In the genomic region with DNA sequence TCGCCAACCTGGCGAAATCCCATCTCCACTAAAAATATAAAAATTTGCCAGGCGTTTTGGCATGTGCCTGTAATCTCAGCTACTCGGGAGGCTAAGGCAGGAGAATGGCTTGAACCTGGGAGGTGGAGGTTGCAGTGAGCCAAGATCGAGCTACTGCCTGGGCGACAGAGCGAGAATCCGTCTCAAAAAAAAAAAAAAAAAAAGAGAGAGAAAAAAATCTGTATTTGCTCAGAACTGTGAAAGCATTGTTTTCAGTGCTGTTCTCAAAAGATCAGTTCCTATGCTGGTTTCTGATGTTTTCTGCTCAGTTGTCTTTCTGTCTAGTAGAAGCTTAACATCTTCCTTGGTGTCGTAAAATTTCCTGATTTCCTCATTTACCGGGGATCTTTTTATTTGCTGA, we compare ENCODE assay signal across 6 cellular contexts. TPM values are rescaled to one million over a fixed set of nuclear protein-coding genes. Genes with fewer than 3 reads are reported as not detected.
DNase-seq lines count a peak whose midpoint lies in the region; TF ChIP-seq lines count a peak whose summit lies in the region.

No MANE protein-coding gene starts in this region.

- no peaks in the 10 kb centered on the region for H3K9me3 ChIP-seq in MM.1S (replicated peaks; ENCODE audit: insufficient read depth, low read length)
- H3K9me3 ChIP-seq in uterus = no peaks in the 10 kb centered on the region

- H2AFZ ChIP-seq in MM.1S (ENCODE audit: low read length) = no peak overlapping the region

- TF ChIP-seq CTCF in AG10803 (conservative IDR thresholded peaks at IDR 0.05; ENCODE audit: low read length) (no peak), MM.1S (IDR thresholded peaks at IDR 0.05; ENCODE audit: low read length) (no peak), fibroblast of the aortic adventitia (IDR thresholded peaks at IDR 0.05; ENCODE audit: insufficient read depth, low read length) (no peak), uterus (IDR thresholded peaks at IDR 0.05) (no peak)

- peaks cover 20% of the 10 kb centered on the region; the same call in 1 of the 2 replicates for H3K4me1 ChIP-seq in MM.1S (ENCODE audit: low read length)
- H3K4me1 ChIP-seq in uterus = peaks cover 13 to 46% of the 10 kb centered on the region in 2 donors

- peak overlapping the region; percentile 92 for H3K9ac ChIP-seq in MM.1S (ENCODE audit: low read length)

- H4K20me1 ChIP-seq in MM.1S (ENCODE audit: insufficient read depth, low read length) = peaks cover 50% of the 10 kb centered on the region

- peaks cover 95% of the 10 kb centered on the region for H3K79me2 ChIP-seq in MM.1S (ENCODE audit: low read length)

- peaks cover 13% of the 10 kb centered on the region; the same call in 1 of the 2 replicates for H3K36me3 ChIP-seq in MM.1S (replicated peaks; ENCODE audit: insufficient read depth, low read length)
- H3K36me3 ChIP-seq in uterus = no peaks in the 10 kb centered on the region

- H3K4me3 ChIP-seq in AG10803 (ENCODE audit: low read length) = peak overlapping the region; percentile 52
- H3K4me3 ChIP-seq in MM.1S (ENCODE audit: low read length) = peak overlapping the region; percentile 89
- H3K4me3 ChIP-seq in fibroblast of the aortic adventitia (ENCODE audit: low read depth, low read length) = peak overlapping the region; percentile 69
- no peak overlapping the region for H3K4me3 ChIP-seq in uterus

- no peak for TF ChIP-seq POLR2A in uterus (IDR thresholded peaks at IDR 0.05)

- peak overlapping the region; percentile 80 for H3K4me2 ChIP-seq in MM.1S (ENCODE audit: low read depth, low read length)

- H3K27ac ChIP-seq in MM.1S (ENCODE audit: low read length) = peak overlapping the region; percentile 83; the same call in 1 of the 2 replicates
- H3K27ac ChIP-seq in uterus = peak overlapping the region in 1 of 2 donors; percentile 53

- H3K27me3 ChIP-seq in MM.1S (replicated peaks; ENCODE audit: insufficient read depth, low read length) (no peaks in the 10 kb centered on the region), uterus (no peaks in the 10 kb centered on the region)

- intact Hi-C loops in uterus (cut with DNase I; ENCODE audit: low total_unique reads) = loop anchor here (5.0 kb wide), 1 partner anchor 33 kb away; no protein-coding TSS in a partner anchor

- no peak for DNase-seq in AG10803 (ENCODE audit: low read depth)
- no peak for DNase-seq in MM.1S
- DNase-seq in fibroblast of the aortic adventitia (ENCODE audit: low read depth) = no peak
- DNase-seq in epidermal melanocyte (ENCODE audit: insufficient read length, low spot score) = no peak
- no peak for DNase-seq in nucleus accumbens (lab: John Stamatoyannopoulos, UW)
- no peak for DNase-seq in uterus

- peaks cover 27% of the 10 kb centered on the region for H3F3A ChIP-seq in MM.1S (ENCODE audit: insufficient read depth, low read length)

- no peaks in the 10 kb centered on the region for H3K9me2 ChIP-seq in MM.1S (replicated peaks; ENCODE audit: insufficient read depth, low read length)

RNA-seq across cellular contexts. Expression of gene SF3A2, which starts 2.5 kb away (rescaled TPM):
- total RNA-seq in fibroblast of the aortic adventitia (ENCODE audit: low replicate concordance) (11.9 and 29.6 TPM in 2 replicates), uterus (100 to 1,000 TPM in 1 of 4 donors, 10 to 100 TPM in 3; 33.2 to 107 (median 50.6) TPM)

RNA-seq across cellular contexts. Expression of gene PLEKHJ1, which starts 3.0 kb away (rescaled TPM):
- 30.9 and 33.4 TPM in 2 replicates for total RNA-seq in fibroblast of the aortic adventitia (ENCODE audit: low replicate concordance)
- total RNA-seq in uterus = 10 to 100 TPM in 3 of 4 donors, 1 to 10 TPM in 1; 5.9 to 56.7 (median 30.1) TPM

RNA-seq across cellular contexts. Expression of gene AMH, which starts 9.9 kb away (rescaled TPM):
- total RNA-seq in fibroblast of the aortic adventitia (ENCODE audit: low replicate concordance) = 0.81 and 1.8 TPM in 2 replicates
- total RNA-seq in uterus = 1 to 10 TPM in 1 of 4 donors, under 1 TPM in 1, not detected in 2; 0.35 to 3.5 TPM

RNA-seq across cellular contexts. Expression of gene JSRP1, which starts 17.0 kb away (rescaled TPM):
- total RNA-seq in fibroblast of the aortic adventitia (ENCODE audit: low replicate concordance) = 0.27 and 0.74 TPM in 2 replicates
- not detected for total RNA-seq in uterus

RNA-seq across cellular contexts. Expression of gene PEAK3, which starts 42.8 kb away (rescaled TPM):
- total RNA-seq in fibroblast of the aortic adventitia (ENCODE audit: low replicate concordance) = not detected in 2 replicates
- total RNA-seq in uterus = under 1 TPM in 2 of 4 donors, not detected in 2; 0.26 to 0.40 TPM

Comparison
In these comparisons a context has a peak if more than half of its experiments do, and no peak if none do; other contexts are left out.
1. H3K4me3 ChIP-seq: peak in AG10803 (single experiment), MM.1S (single experiment) and fibroblast of the aortic adventitia (single experiment); none in uterus (0 of 2).